In the genomic region with DNA sequence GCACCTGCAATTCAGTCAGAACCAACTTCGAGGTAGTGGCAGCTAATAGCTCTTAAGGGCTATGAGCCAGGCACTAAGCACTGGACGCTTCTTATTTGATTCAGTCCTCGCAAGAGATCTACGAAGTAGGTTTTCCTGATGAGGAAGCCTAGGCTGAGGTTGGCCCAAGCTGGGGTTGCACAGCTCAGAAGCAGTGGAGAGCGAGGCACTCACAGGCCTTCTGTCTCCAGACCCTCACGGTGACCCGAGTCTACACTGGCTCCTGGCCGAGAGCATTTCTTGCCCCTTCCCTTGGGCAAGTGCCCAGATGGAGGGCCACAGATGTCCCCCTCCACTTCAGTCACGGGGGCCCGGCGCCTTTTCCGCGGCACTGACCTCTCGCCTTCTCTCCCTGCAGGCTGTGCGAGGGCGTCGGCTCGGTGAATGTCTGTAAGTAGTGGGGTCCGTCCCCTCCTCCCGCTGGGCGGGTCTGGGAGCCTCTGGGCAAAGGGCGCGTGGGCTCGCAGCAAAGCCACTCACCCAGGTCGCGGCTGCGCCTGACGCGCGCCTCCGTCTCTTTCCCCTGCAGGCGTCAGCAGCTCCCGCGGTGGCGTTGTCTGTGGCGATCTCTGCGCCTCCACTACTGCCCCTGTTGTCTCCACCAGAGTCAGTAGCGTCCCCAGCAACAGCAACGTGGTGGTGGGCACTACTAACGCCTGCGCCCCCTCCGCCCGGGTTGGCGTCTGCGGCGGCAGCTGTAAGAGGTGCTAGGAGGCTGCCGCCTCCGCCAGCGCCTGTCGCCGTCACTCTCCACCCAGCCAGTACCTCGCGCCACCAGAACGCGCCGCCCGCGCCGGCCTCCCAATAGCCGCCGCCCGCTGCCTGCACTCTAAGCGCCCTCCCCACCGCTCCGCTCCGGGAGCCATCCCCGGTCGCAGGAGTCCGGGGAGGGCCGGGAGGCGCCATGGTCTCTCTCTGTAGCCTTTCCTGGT, we compare ENCODE assay signal across 9 cellular contexts. TPM values are rescaled to one million over a fixed set of nuclear protein-coding genes. Genes with fewer than 3 reads are reported as not detected.
DNase-seq lines count a peak whose midpoint lies in the region; ATAC-seq, FAIRE-seq and TF ChIP-seq lines count a peak whose summit lies in the region.
"Had no signal": no experiment of that assay in that cellular context is flagged by ENCODE, and none has a peak within 500 bp of the region (broad histone marks: within the 10 kb centered on the region; RNA-seq: fewer than 3 reads in every experiment).

No MANE protein-coding gene starts in this region.

- peak in 1 of 5 donors; percentile 18 for DNase-seq in CD8-positive, alpha-beta memory T cell
- DNase-seq in NB4 (ENCODE audit: low read depth): peak; percentile 71
- peak; percentile 63 for DNase-seq in activated CD8-positive, alpha-beta memory T cell treated with anti-CD3 and anti-CD28 coated beads, Interleukin-2, amount 10 ng/mL, durations not matched to agents 7 days and 5 days
- peak; percentile 11 to 58 for DNase-seq in fibroblast of lung (ENCODE audit: low read depth in 2 of 2)
- DNase-seq in suprapubic skin (ENCODE audit: low spot score in 2 of 2): peak in 1 of 2 donors; percentile 74
- no peak for DNase-seq in HTR-8/SVneo (ENCODE audit: insufficient read length, low spot score)

- peaks cover 20 to 22% (median 21%) of the 10 kb centered on the region in 3 donors for H3K4me1 Mint-ChIP-seq in CD8-positive, alpha-beta memory T cell
- peaks cover 23% of the 10 kb centered on the region for H3K4me1 Mint-ChIP-seq in activated CD8-positive, alpha-beta memory T cell treated with anti-CD3 and anti-CD28 coated beads, Interleukin-2, amount 10 ng/mL, durations not matched to agents 7 days and 5 days

- H2AFZ ChIP-seq in fibroblast of lung (ENCODE audit: low read length): peak overlapping the region; percentile 76

- H3K27ac ChIP-seq in CD8-positive, alpha-beta memory T cell (ENCODE audit: low read depth, low read length): no peak overlapping the region
- no peak overlapping the region for H3K27ac ChIP-seq in fibroblast of lung (ENCODE audit: insufficient read depth, low read length)
- peak overlapping the region; percentile 61 for H3K27ac ChIP-seq in muscle layer of colon (ENCODE audit: low read depth, low read length)
- peak overlapping the region; percentile 18 for H3K27ac ChIP-seq in suprapubic skin

- no peak for FAIRE-seq in HTR-8/SVneo (lab: Jason Lieb, UNC)

- TF ChIP-seq POLR2A in NB4 (IDR thresholded peaks at IDR 0.05; ENCODE audit: extremely low read depth, insufficient read length) (no peak), suprapubic skin (IDR thresholded peaks at IDR 0.05) (no peak)

- H3K27ac Mint-ChIP-seq in CD8-positive, alpha-beta memory T cell: peak overlapping the region in 1 of 8 donors; percentile 38
- no peak overlapping the region for H3K27ac Mint-ChIP-seq in activated CD8-positive, alpha-beta memory T cell treated with anti-CD3 and anti-CD28 coated beads, Interleukin-2, amount 10 ng/mL, durations not matched to agents 7 days and 5 days

- WGBS in suprapubic skin: 12% methylated on average over 52 of the region's 71 CpGs

- TF ChIP-seq CTCF in NB4 (IDR thresholded peaks at IDR 0.05; ENCODE audit: low read depth, low read length): no peak
- no peak for TF ChIP-seq CTCF in fibroblast of lung (conservative IDR thresholded peaks at IDR 0.05 in 1 of 2, IDR thresholded peaks at IDR 0.05 in 1 of 2; ENCODE audit: low read depth in 1 of 2, low read length in 2 of 2)
- peak; percentile 12 to 41 for TF ChIP-seq CTCF in suprapubic skin (IDR thresholded peaks at IDR 0.05)

- peak overlapping the region; percentile 71 for H3K4me2 ChIP-seq in fibroblast of lung (ENCODE audit: extremely low read depth, insufficient read depth, low read length)

- no peaks in the 10 kb centered on the region for H3K4me1 ChIP-seq in CD8-positive, alpha-beta memory T cell (ENCODE audit: insufficient read depth, low read length)
- H3K4me1 ChIP-seq in fibroblast of lung (ENCODE audit: control insufficient read depth, extremely low read depth, insufficient read depth, low read length) (no peaks in the 10 kb centered on the region), muscle layer of colon (ENCODE audit: insufficient read depth, low read length) (peaks cover 18% of the 10 kb centered on the region), suprapubic skin (peaks cover 13% of the 10 kb centered on the region)

- POLR2A ChIA-PET in CD8-positive, alpha-beta memory T cell (lab: Charles Lee): no interaction called here

- no peak for TF ChIP-seq EP300 in suprapubic skin (IDR thresholded peaks at IDR 0.05)

- CTCF ChIA-PET in CD8-positive, alpha-beta memory T cell (lab: Charles Lee): interaction anchor here (1.0 to 1.5 kb wide), 3 partner anchors 19 to 29 kb away, joined by 3 to 4 read pairs (median 4); no protein-coding TSS in a partner anchor
- CTCF ChIA-PET in activated CD8-positive, alpha-beta memory T cell treated with anti-CD3 and anti-CD28 coated beads, Interleukin-2, amount 10 ng/mL, durations not matched to agents 7 days and 5 days (lab: Charles Lee): interaction anchor here (0.7 to 6.5 kb wide), 15 partner anchors 16 to 572 kb away, joined by 3 to 48 read pairs (median 4); a partner anchor contains a TSS

- peaks cover 20 to 69% of the 10 kb centered on the region in 2 donors for H3K27me3 Mint-ChIP-seq in CD8-positive, alpha-beta memory T cell
- peaks cover 77% of the 10 kb centered on the region for H3K27me3 Mint-ChIP-seq in activated CD8-positive, alpha-beta memory T cell treated with anti-CD3 and anti-CD28 coated beads, Interleukin-2, amount 10 ng/mL, durations not matched to agents 7 days and 5 days

- H3K36me3 ChIP-seq in CD8-positive, alpha-beta memory T cell (ENCODE audit: insufficient read depth, low read length): no peaks in the 10 kb centered on the region
- H3K36me3 ChIP-seq in fibroblast of lung (ENCODE audit: control insufficient read depth, insufficient read depth, low read length) (no peaks in the 10 kb centered on the region), muscle layer of colon (ENCODE audit: insufficient read depth, low read length) (no peaks in the 10 kb centered on the region), suprapubic skin (no peaks in the 10 kb centered on the region)

- peak overlapping the region in 6 of 7 donors; percentile 12 to 68 (median 54) for H3K4me3 Mint-ChIP-seq in CD8-positive, alpha-beta memory T cell
- H3K4me3 Mint-ChIP-seq in activated CD8-positive, alpha-beta memory T cell treated with anti-CD3 and anti-CD28 coated beads, Interleukin-2, amount 10 ng/mL, durations not matched to agents 7 days and 5 days: peak overlapping the region; percentile 55

- no peaks in the 10 kb centered on the region for H4K20me1 ChIP-seq in fibroblast of lung (ENCODE audit: control insufficient read depth, extremely low read depth, insufficient read depth, low read length)

- H3K9me3 ChIP-seq in CD8-positive, alpha-beta memory T cell (ENCODE audit: low read length): no peaks in the 10 kb centered on the region
- no peaks in the 10 kb centered on the region for H3K9me3 ChIP-seq in fibroblast of lung (ENCODE audit: control insufficient read depth, insufficient read depth, low read depth, low read length)
- H3K9me3 ChIP-seq in muscle layer of colon (ENCODE audit: low read length): no peaks in the 10 kb centered on the region
- H3K9me3 ChIP-seq in suprapubic skin: no peaks in the 10 kb centered on the region

- H3K4me3 ChIP-seq in CD8-positive, alpha-beta memory T cell (ENCODE audit: low read length): no peak overlapping the region
- H3K4me3 ChIP-seq in NB4 (ENCODE audit: low read depth, low read length): no peak overlapping the region
- H3K4me3 ChIP-seq in fibroblast of lung (replicated peaks in 1 of 4; ENCODE audit: control extremely low read depth in 1 of 4, insufficient read depth in 1 of 4, low read depth in 3 of 4, low read length in 4 of 4): peak overlapping the region; percentile 21 to 49 (median 33)
- H3K4me3 ChIP-seq in muscle layer of colon (ENCODE audit: low read depth in 1 of 2, low read length in 2 of 2): peak overlapping the region; percentile 37 to 46
- H3K4me3 ChIP-seq in suprapubic skin: peak overlapping the region; percentile 52

- no peaks in the 10 kb centered on the region for H3K36me3 Mint-ChIP-seq in CD8-positive, alpha-beta memory T cell
- H3K36me3 Mint-ChIP-seq in activated CD8-positive, alpha-beta memory T cell treated with anti-CD3 and anti-CD28 coated beads, Interleukin-2, amount 10 ng/mL, durations not matched to agents 7 days and 5 days: no peaks in the 10 kb centered on the region

- H3K9ac ChIP-seq in fibroblast of lung (ENCODE audit: insufficient read depth, low read length) (peak overlapping the region; percentile 23), muscle layer of colon (ENCODE audit: low read length) (no peak overlapping the region)

- H3K9me3 Mint-ChIP-seq in CD8-positive, alpha-beta memory T cell: peaks cover 0 to 1% (median 0%) of the 10 kb centered on the region in 5 donors
- H3K9me3 Mint-ChIP-seq in activated CD8-positive, alpha-beta memory T cell treated with anti-CD3 and anti-CD28 coated beads, Interleukin-2, amount 10 ng/mL, durations not matched to agents 7 days and 5 days (ENCODE audit: low read depth): no peaks in the 10 kb centered on the region

- peak; percentile 84 for ATAC-seq in activated CD8-positive, alpha-beta memory T cell treated with anti-CD3 and anti-CD28 coated beads, Interleukin-2, amount 10 ng/mL, durations not matched to agents 7 days and 5 days
- no peak for ATAC-seq in GM21717 (IDR thresholded peaks at IDR 0.05; ENCODE audit: unreplicated experiment)

- peaks cover 16% of the 10 kb centered on the region for H3K27me3 ChIP-seq in CD8-positive, alpha-beta memory T cell (ENCODE audit: insufficient read depth, low read length, poor library complexity, severe bottlenecking)
- peaks cover 46% of the 10 kb centered on the region for H3K27me3 ChIP-seq in fibroblast of lung (ENCODE audit: control insufficient read depth, insufficient read depth, low read length)
- H3K27me3 ChIP-seq in muscle layer of colon (ENCODE audit: control insufficient read depth in 1 of 2, insufficient read depth in 2 of 2, low read length in 2 of 2): peaks cover 0 to 23% of the 10 kb centered on the region in 2 donors
- peaks cover 38% of the 10 kb centered on the region for H3K27me3 ChIP-seq in suprapubic skin

- no peaks in the 10 kb centered on the region for H3K79me2 ChIP-seq in fibroblast of lung (ENCODE audit: control insufficient read depth, insufficient read depth, low read length)

RNA-seq across cellular contexts. Expression of a gene that starts 13.1 kb away (rescaled TPM):
- not detected for total RNA-seq in CD8-positive, alpha-beta memory T cell
- not detected for polyA plus RNA-seq in CD8-positive, alpha-beta memory T cell
- total RNA-seq in activated CD8-positive, alpha-beta memory T cell treated with anti-CD3 and anti-CD28 coated beads, Interleukin-2, amount 10 ng/mL, durations not matched to agents 7 days and 5 days: not detected
- not detected in 2 replicates for total RNA-seq in fibroblast of lung
- polyA plus RNA-seq in fibroblast of lung: not detected in 2 replicates
- not detected in 2 replicates for polyA plus RNA-seq in fibroblast of lung (2012)
- polyA minus RNA-seq in fibroblast of lung (ENCODE audit: low replicate concordance): not detected in 2 replicates
- 10 to 100 TPM in 3 of 4 donors, not detected in 1; 10.3 to 97.1 (median 33.9) TPM for total RNA-seq in suprapubic skin

RNA-seq across cellular contexts. Expression of a gene that starts 16.8 kb away (rescaled TPM):
- total RNA-seq in CD8-positive, alpha-beta memory T cell: not detected
- not detected for polyA plus RNA-seq in CD8-positive, alpha-beta memory T cell
- under 1 TPM in 1 of 2 experiments, not detected in 1; 0.30 TPM for total RNA-seq in activated CD8-positive, alpha-beta memory T cell treated with anti-CD3 and anti-CD28 coated beads, Interleukin-2, amount 10 ng/mL, durations not matched to agents 7 days and 5 days
- total RNA-seq in fibroblast of lung: not detected in 2 replicates
- polyA plus RNA-seq in fibroblast of lung: not detected in 2 replicates
- polyA plus RNA-seq in fibroblast of lung (2012): not detected in 2 replicates
- not detected in 2 replicates for polyA minus RNA-seq in fibroblast of lung (ENCODE audit: low replicate concordance)
- 100 to 1,000 TPM in 1 of 4 donors, 10 to 100 TPM in 2, under 1 TPM in 1; 0.72 to 346 (median 21.0) TPM for total RNA-seq in suprapubic skin

RNA-seq across cellular contexts. Expression of a gene that starts 33.7 kb away (rescaled TPM):
- total RNA-seq in CD8-positive, alpha-beta memory T cell: under 1 TPM in 1 of 2 experiments, not detected in 1; 0.31 TPM
- polyA plus RNA-seq in CD8-positive, alpha-beta memory T cell: not detected
- 1 to 10 TPM in 1 of 2 experiments, under 1 TPM in 1; 0.18 to 1.2 TPM for total RNA-seq in activated CD8-positive, alpha-beta memory T cell treated with anti-CD3 and anti-CD28 coated beads, Interleukin-2, amount 10 ng/mL, durations not matched to agents 7 days and 5 days
- total RNA-seq in fibroblast of lung (0.17 TPM in 1 of 2 replicates, not detected in the other), suprapubic skin (100 to 1,000 TPM in 1 of 4 donors, 10 to 100 TPM in 2, 1 to 10 TPM in 1; 1.0 to 289 (median 37.0) TPM)
- 0.02 TPM in 1 of 2 replicates, not detected in the other for polyA plus RNA-seq in fibroblast of lung
- polyA plus RNA-seq in fibroblast of lung (2012): not detected in 2 replicates
- not detected in 2 replicates for polyA minus RNA-seq in fibroblast of lung (ENCODE audit: low replicate concordance)

RNA-seq across cellular contexts. Expression of a gene that starts 59.2 kb away (rescaled TPM):
- total RNA-seq in CD8-positive, alpha-beta memory T cell: not detected
- polyA plus RNA-seq in CD8-positive, alpha-beta memory T cell: not detected
- total RNA-seq in activated CD8-positive, alpha-beta memory T cell treated with anti-CD3 and anti-CD28 coated beads, Interleukin-2, amount 10 ng/mL, durations not matched to agents 7 days and 5 days: not detected
- total RNA-seq in fibroblast of lung (not detected in 2 replicates), suprapubic skin (100 to 1,000 TPM in 2 of 4 donors, 10 to 100 TPM in 1, 1 to 10 TPM in 1; 4.2 to 766 (median 96.1) TPM)
- not detected in 2 replicates for polyA plus RNA-seq in fibroblast of lung
- polyA plus RNA-seq in fibroblast of lung (2012): not detected in 2 replicates
- not detected in 2 replicates for polyA minus RNA-seq in fibroblast of lung (ENCODE audit: low replicate concordance)
- total RNA-seq: HT1080 had no signal

Comparison
In these comparisons a context has a peak if more than half of its experiments do, and no peak if none do; other contexts are left out.
1. H3K27ac ChIP-seq: peak in muscle layer of colon (single experiment) and suprapubic skin (single experiment); none in CD8-positive, alpha-beta memory T cell (single experiment) and fibroblast of lung (single experiment).
2. H3K4me3 ChIP-seq: peak in fibroblast of lung (4 of 4), muscle layer of colon (2 of 2) and suprapubic skin (single experiment); none in CD8-positive, alpha-beta memory T cell (single experiment) and NB4 (single experiment).
3. CTCF ChIP-seq: peak in suprapubic skin (2 of 2); none in NB4 (single experiment) and fibroblast of lung (0 of 2).